Comparison of ENCODE assay signal across 24 cellular contexts in genomic region chr16:59111280-59111679, GRCh38.
"Had no signal": no experiment of that assay in that cellular context is flagged by ENCODE, and none has a peak within 500 bp of the region (broad histone marks: within the 10 kb centered on the region; RNA-seq: fewer than 3 reads in every experiment).

No MANE protein-coding gene starts in this region.

- H3K79me2 ChIP-seq: hepatocyte had no signal

- H3K36me3 ChIP-seq: esophagus muscularis mucosa, gastroesophageal sphincter, heart left ventricle, left ventricle myocardium inferior, lower lobe of right lung had no signal

- H3K4me2 ChIP-seq: hepatocyte had no signal

- H3K4me3 ChIP-seq: coronary artery, dorsolateral prefrontal cortex, esophagus muscularis mucosa, gastroesophageal sphincter, heart left ventricle, hepatocyte, left ventricle myocardium inferior, lower lobe of right lung, mucosa of descending colon had no signal

- FAIRE-seq: colon, endothelial cell of umbilical vein, frontal cortex, kidney had no signal

- H3K27me3 ChIP-seq: dorsolateral prefrontal cortex, esophagus muscularis mucosa, foreskin keratinocyte, gastroesophageal sphincter, heart left ventricle, hepatocyte had no signal

- H3K27ac ChIP-seq: coronary artery, dorsolateral prefrontal cortex, esophagus muscularis mucosa, foreskin keratinocyte, gastroesophageal sphincter, heart left ventricle, hepatocyte, left ventricle myocardium inferior, lower lobe of right lung had no signal

- H3K9me3 ChIP-seq: esophagus muscularis mucosa, gastroesophageal sphincter, heart left ventricle, left ventricle myocardium inferior, lower lobe of right lung had no signal

- ATAC-seq: foreskin keratinocyte, gastroesophageal sphincter, heart left ventricle, left colon, left lobe of liver, lower lobe of right lung, mucosa of descending colon had no signal

- H2AFZ ChIP-seq: hepatocyte had no signal

- H3K4me1 ChIP-seq: esophagus muscularis mucosa, foreskin keratinocyte, gastroesophageal sphincter, heart left ventricle, left ventricle myocardium inferior, lower lobe of right lung had no signal

- DNase-seq: dermis blood vessel endothelial cell; dorsolateral prefrontal cortex; effector CD4-positive, alpha-beta T cell; effector memory CD4-positive, alpha-beta T cell; foreskin keratinocyte; heart left ventricle; hypothalamus; immature natural killer cell; islet precursor cell; kidney; kidney glomerular epithelial cell; left colon; left ventricle myocardium inferior; lower lobe of right lung; mesenchymal stem cell; mucosa of descending colon had no signal
